8 cellular contexts compared by ENCODE assay signal in genomic region chr3:160399347-160400047, GRCh38.
DNase-seq lines count a peak whose midpoint lies in the region; ATAC-seq, FAIRE-seq and TF ChIP-seq lines count a peak whose summit lies in the region.

TSS of gene SMC4 (plus strand) at chr3:160399650. CDS start at chr3:160400827, 1,177 bp downstream.

- peak; percentile 91 for DNase-seq in AG10803 (ENCODE audit: low read depth)
- peak; percentile 93 for DNase-seq in NCI-H446 treated with DMSO at 0.1 percent for 48 hours (lab: John Stamatoyannopoulos, UW)
- DNase-seq in activated CD4-positive, CD25-positive, alpha-beta regulatory T cell treated with anti-CD3 and anti-CD28 coated beads, Interleukin-2, amount 50 U/mL, for 16 hours (ENCODE audit: low read depth, low spot score): peak; percentile 79
- peak; percentile 92 for DNase-seq in central memory CD4-positive, alpha-beta T cell
- peak; percentile 76 for DNase-seq in stimulated activated CD4-positive, alpha-beta T cell treated with anti-CD3 and anti-CD28 coated beads, Interleukin-12 subunit alpha, Interleukin-12 subunit beta, amount 100 ng/mL, for 4 hours

- peak; percentile 93 for FAIRE-seq in islet of Langerhans (lab: Jason Lieb, UNC)

- TF ChIP-seq CTCF in AG10803 (conservative IDR thresholded peaks at IDR 0.05; ENCODE audit: low read length): no peak

- peak; percentile 37 for ATAC-seq in GM19043 (IDR thresholded peaks at IDR 0.05; ENCODE audit: low read depth, unreplicated experiment)
- ATAC-seq in HG03378 (IDR thresholded peaks at IDR 0.05; ENCODE audit: unreplicated experiment): peak; percentile 47

- peak within 1 kb of the TSS; percentile 81 for H3K4me3 ChIP-seq in AG10803 (ENCODE audit: low read length)

Comparison
In these comparisons a context has a peak if more than half of its experiments do, and no peak if none do; other contexts are left out.
1. Peak in every context shown above with its lines: DNase-seq, ATAC-seq and H3K4me3 ChIP-seq.